18 cellular contexts compared by ENCODE assay signal in the genomic region with DNA sequence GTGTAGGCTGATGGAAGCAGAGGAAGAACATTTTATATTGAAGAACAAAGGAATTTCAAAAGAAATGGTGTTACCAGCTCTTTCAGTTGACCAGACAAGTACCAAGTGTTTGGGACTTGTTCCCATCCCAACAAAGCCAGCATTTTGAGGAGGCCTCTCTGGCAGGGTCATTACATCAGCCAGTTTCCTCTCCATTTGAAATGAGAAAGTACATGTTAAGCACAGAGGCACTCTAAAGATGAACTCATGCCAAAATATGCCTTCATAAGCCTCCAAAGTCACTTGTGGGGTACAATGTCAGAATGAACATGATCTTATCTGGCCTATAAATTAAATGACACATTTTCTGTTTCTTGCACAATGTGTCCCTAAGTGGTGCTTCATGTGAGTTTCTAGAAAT.
DNase-seq lines count a peak whose midpoint lies in the region; ATAC-seq and TF ChIP-seq lines count a peak whose summit lies in the region.
"Had no signal": no experiment of that assay in that cellular context is flagged by ENCODE, and none has a peak within 500 bp of the region (broad histone marks: within the 10 kb centered on the region; RNA-seq: fewer than 3 reads in every experiment).

No MANE protein-coding gene starts in this region.

- TF ChIP-seq CTCF in IMR-90 (conservative IDR thresholded peaks at IDR 0.05; ENCODE audit: low read depth, low read length): no peak
- TF ChIP-seq CTCF in PC-3 (conservative IDR thresholded peaks at IDR 0.05; ENCODE audit: low read depth, low read length): no peak
- TF ChIP-seq CTCF in esophagus muscularis mucosa (IDR thresholded peaks at IDR 0.05): no peak
- TF ChIP-seq CTCF in CD4-positive, alpha-beta T cell (IDR thresholded peaks at IDR 0.05): no peak

- no peaks in the 10 kb centered on the region for H3K79me2 ChIP-seq in PC-3 (ENCODE audit: low read length)

- H3K23ac ChIP-seq in IMR-90 (ENCODE audit: low read depth, low read length): peak overlapping the region; percentile 35; the same call in 1 of the 2 replicates

- no peak for DNase-seq in IMR-90
- DNase-seq in PC-3: peak; percentile 9
- peak; percentile 36 for DNase-seq in fibroblast of the conjunctiva (ENCODE audit: low read depth)
- DNase-seq in esophagus muscularis mucosa (ENCODE audit: extremely low spot score): no peak
- DNase-seq in stimulated activated CD8-positive, alpha-beta memory T cell treated with anti-CD3 and anti-CD28 coated beads, Interleukin-4, amount 100 ng/mL, for 48 hours: no peak
- no peak for DNase-seq in CD4-positive, alpha-beta T cell
- DNase-seq: activated CD4-positive, alpha-beta T cell treated with anti-CD3 and anti-CD28 coated beads, Interleukin-2, amount 50 U/mL, for 4 hours; activated naive CD8-positive, alpha-beta T cell treated with anti-CD3 and anti-CD28 coated beads, Interleukin-2, amount 50 U/mL, for 24 hours; effector memory CD8-positive, alpha-beta T cell; gastrocnemius medialis; lower lobe of right lung; natural killer cell; NCI-H2107; NK-92 treated with Interleukin-12 subunit alpha and Interleukin-12 subunit beta, amount 100 ng/mL, for 24 hours; stimulated activated CD4-positive, alpha-beta T cell treated with anti-CD3 and anti-CD28 coated beads, Interleukin-15, amount 100 ng/mL, for 24 hours had no signal

- H2AFZ ChIP-seq in IMR-90 (replicated peaks; ENCODE audit: low read length, poor library complexity): no peak overlapping the region
- H2AFZ ChIP-seq in PC-3 (ENCODE audit: low read length): no peak overlapping the region

- no peak overlapping the region for H4K91ac ChIP-seq in IMR-90 (ENCODE audit: insufficient read depth, low read depth, low read length)

- no peaks in the 10 kb centered on the region for H3K27me3 ChIP-seq in BLaER1 treated with 17β-estradiol and CSF1 and Interleukin-3, amounts not matched to agents 10 nM and 100 nM
- H3K27me3 ChIP-seq in IMR-90 (ENCODE audit: control insufficient read depth, insufficient read depth, low read length) (no peaks in the 10 kb centered on the region), PC-3 (ENCODE audit: low read length) (no peaks in the 10 kb centered on the region), esophagus muscularis mucosa (no peaks in the 10 kb centered on the region)
- H3K27me3 ChIP-seq in CD4-positive, alpha-beta T cell (ENCODE audit: control insufficient read depth, insufficient read depth, low read length): no peaks in the 10 kb centered on the region
- H3K27me3 ChIP-seq: gastrocnemius medialis had no signal

- no peak overlapping the region; the same call in 1 of the 2 replicates for H3K18ac ChIP-seq in IMR-90 (ENCODE audit: low read depth, low read length)

- H3K27me3 Mint-ChIP-seq in CD4-positive, alpha-beta T cell: no peaks in the 10 kb centered on the region
- H3K27me3 Mint-ChIP-seq: activated naive CD8-positive, alpha-beta T cell treated with anti-CD3 and anti-CD28 coated beads, Interleukin-2, amount 50 U/mL, for 24 hours; central memory CD8-positive, alpha-beta T cell; effector memory CD8-positive, alpha-beta T cell had no signal

- BruUV-seq in IMR-90 (replicated peaks; lab: Mats Ljungman, UMichigan) (no TSS peak), PC-3 (replicated peaks; lab: Mats Ljungman, UMichigan) (no TSS peak)

- H2BK120ac ChIP-seq in IMR-90 (ENCODE audit: low read depth, low read length): peak overlapping the region; percentile 32; the same call in 1 of the 2 replicates

- no peak overlapping the region for H2AK5ac ChIP-seq in IMR-90 (ENCODE audit: low read depth, low read length)

- no peaks in the 10 kb centered on the region for H3K36me3 Mint-ChIP-seq in CD4-positive, alpha-beta T cell (ENCODE audit: low read depth)
- H3K36me3 Mint-ChIP-seq: natural killer cell had no signal

- H3K9ac ChIP-seq in BLaER1 treated with 17β-estradiol and CSF1 and Interleukin-3, amounts not matched to agents 10 nM and 100 nM: no peak overlapping the region
- H3K9ac ChIP-seq in IMR-90 (ENCODE audit: low read depth, low read length): no peak overlapping the region
- H3K9ac ChIP-seq in PC-3 (ENCODE audit: low read length): no peak overlapping the region

- no peaks in the 10 kb centered on the region for H3K9me3 Mint-ChIP-seq in CD4-positive, alpha-beta T cell
- H3K9me3 Mint-ChIP-seq: natural killer cell had no signal

- H3K79me1 ChIP-seq in IMR-90 (ENCODE audit: low read depth in 1 of 2, low read length in 2 of 2): no peaks in the 10 kb centered on the region

- no peaks in the 10 kb centered on the region for H3K9me2 ChIP-seq in PC-3 (replicated peaks; ENCODE audit: low read length)

- 0 out of 4 replicates have a peak overlapping the region, but pooled peaks of 1 of the 2 experiments have one; percentile 25 for H4K8ac ChIP-seq in IMR-90 (ENCODE audit: low read depth in 2 of 2, low read length in 2 of 2)

- CTCF ChIA-PET in IMR-90 (lab: Yijun Ruan, JAX) (no interaction called here), PC-3 (lab: Charles Lee) (interaction anchor here (0.7 kb wide), 1 partner anchor 53 kb away, joined by 3 read pairs; no protein-coding TSS in a partner anchor)
- CTCF ChIA-PET in CD4-positive, alpha-beta T cell (lab: Charles Lee): no interaction called here

- H4K20me1 ChIP-seq in BLaER1 treated with 17β-estradiol and CSF1 and Interleukin-3, amounts not matched to agents 10 nM and 100 nM: no peaks in the 10 kb centered on the region
- H4K20me1 ChIP-seq in IMR-90 (ENCODE audit: insufficient read depth, low read length) (no peaks in the 10 kb centered on the region), PC-3 (ENCODE audit: low read length) (no peaks in the 10 kb centered on the region)

- TF ChIP-seq POLR2A in IMR-90 (IDR thresholded peaks at IDR 0.05; ENCODE audit: low read depth, low read length): no peak
- TF ChIP-seq POLR2A in esophagus muscularis mucosa (IDR thresholded peaks at IDR 0.05; ENCODE audit: low read depth): no peak

- H2BK5ac ChIP-seq in IMR-90 (ENCODE audit: low read depth, low read length, poor library complexity, severe bottlenecking): no peak overlapping the region

- no peak for TF ChIP-seq EP300 in esophagus muscularis mucosa (IDR thresholded peaks at IDR 0.05)

- peaks cover 3 to 11% (median 6%) of the 10 kb centered on the region in 11 experiments; a peak in 14 of 22 replicates for H3K9me3 ChIP-seq in BLaER1 treated with 17β-estradiol and CSF1 and Interleukin-3, amounts not matched to agents 10 nM and 100 nM (replicated peaks in 1 of 11)
- H3K9me3 ChIP-seq in IMR-90 (ENCODE audit: control insufficient read depth, insufficient read depth, low read length) (no peaks in the 10 kb centered on the region), PC-3 (ENCODE audit: low read length) (no peaks in the 10 kb centered on the region), esophagus muscularis mucosa (no peaks in the 10 kb centered on the region)
- no peaks in the 10 kb centered on the region for H3K9me3 ChIP-seq in CD4-positive, alpha-beta T cell (ENCODE audit: control insufficient read depth, low read length)
- H3K9me3 ChIP-seq: gastrocnemius medialis, lower lobe of right lung had no signal

- 0 out of 2 replicates have a peak overlapping the region, but pooled peaks have one; percentile 17 for H3K14ac ChIP-seq in IMR-90 (replicated peaks; ENCODE audit: low read depth, low read length)

- no peak overlapping the region for H3K27ac Mint-ChIP-seq in CD4-positive, alpha-beta T cell
- H3K27ac Mint-ChIP-seq: activated naive CD8-positive, alpha-beta T cell treated with anti-CD3 and anti-CD28 coated beads, Interleukin-2, amount 50 U/mL, for 24 hours; effector memory CD8-positive, alpha-beta T cell; natural killer cell had no signal

- peaks cover 5 to 52% (median 38%) of the 10 kb centered on the region in 10 experiments; a peak in 19 of 20 replicates for H3K4me1 ChIP-seq in BLaER1 treated with 17β-estradiol and CSF1 and Interleukin-3, amounts not matched to agents 10 nM and 100 nM
- peaks cover 7% of the 10 kb centered on the region; the same call in 1 of the 2 replicates for H3K4me1 ChIP-seq in IMR-90 (ENCODE audit: control insufficient read depth, insufficient read depth, low read length)
- H3K4me1 ChIP-seq in PC-3 (ENCODE audit: insufficient read depth, low read length): no peaks in the 10 kb centered on the region
- H3K4me1 ChIP-seq in esophagus muscularis mucosa: peaks cover 11 to 16% (median 14%) of the 10 kb centered on the region in 4 donors

- H3F3A ChIP-seq in PC-3 (ENCODE audit: low read length, unreplicated experiment): no peaks in the 10 kb centered on the region

- H3K36me3 ChIP-seq in BLaER1 treated with 17β-estradiol and CSF1 and Interleukin-3, amounts not matched to agents 10 nM and 100 nM: peaks cover 0 to 88% (median 9%) of the 10 kb centered on the region in 11 experiments; a peak in 14 of 22 replicates
- H3K36me3 ChIP-seq in IMR-90 (ENCODE audit: control insufficient read depth, insufficient read depth, low read length): no peaks in the 10 kb centered on the region
- H3K36me3 ChIP-seq in PC-3 (ENCODE audit: low read depth, low read length): no peaks in the 10 kb centered on the region
- H3K36me3 ChIP-seq in esophagus muscularis mucosa: no peaks in the 10 kb centered on the region
- H3K36me3 ChIP-seq: gastrocnemius medialis, lower lobe of right lung had no signal

- H3K56ac ChIP-seq in IMR-90 (ENCODE audit: extremely low read depth, insufficient read depth, low read length): no peak overlapping the region

- no peak overlapping the region for H3K4me3 ChIP-seq in BLaER1 treated with 17β-estradiol and CSF1 and Interleukin-3, amounts not matched to agents 10 nM and 100 nM
- H3K4me3 ChIP-seq in IMR-90 (ENCODE audit: insufficient read depth, low read depth, low read length) (no peak overlapping the region), PC-3 (ENCODE audit: low read length) (no peak overlapping the region), esophagus muscularis mucosa (no peak overlapping the region)
- H3K4me3 ChIP-seq: gastrocnemius medialis, lower lobe of right lung had no signal

- peak overlapping the region; percentile 20; the same call in 1 of the 2 replicates for H3K4ac ChIP-seq in IMR-90 (ENCODE audit: low read depth, low read length)

- dilution Hi-C loops in IMR-90 (cut with HindIII; ENCODE audit: low sequenced_read_pairs, unreplicated experiment): no loop called here

- no peaks in the 10 kb centered on the region for H3K4me1 Mint-ChIP-seq in CD4-positive, alpha-beta T cell (ENCODE audit: low read depth)
- H3K4me1 Mint-ChIP-seq: central memory CD8-positive, alpha-beta T cell; natural killer cell had no signal

- no peak for ATAC-seq in IMR-90 (ENCODE audit: low read depth)
- no peak for ATAC-seq in PC-3
- ATAC-seq in HG03175 (IDR thresholded peaks at IDR 0.05; ENCODE audit: unreplicated experiment): no peak
- ATAC-seq in CD4-positive, alpha-beta T cell (ENCODE audit: poor library complexity): no peak
- ATAC-seq: activated naive CD8-positive, alpha-beta T cell treated with anti-CD3 and anti-CD28 coated beads, Interleukin-2, amount 50 U/mL, for 24 hours; effector memory CD8-positive, alpha-beta T cell; gastrocnemius medialis; lower lobe of right lung; natural killer cell had no signal

- H4K5ac ChIP-seq in IMR-90 (ENCODE audit: low read depth, low read length): no peak overlapping the region

- no peak overlapping the region for H3K4me3 Mint-ChIP-seq in CD4-positive, alpha-beta T cell
- H3K4me3 Mint-ChIP-seq: activated naive CD8-positive, alpha-beta T cell treated with anti-CD3 and anti-CD28 coated beads, Interleukin-2, amount 50 U/mL, for 24 hours; central memory CD8-positive, alpha-beta T cell; effector memory CD8-positive, alpha-beta T cell; natural killer cell had no signal

- no peak overlapping the region for H2AK9ac ChIP-seq in IMR-90 (replicated peaks; ENCODE audit: low read depth, low read length, poor library complexity)

- H3K27ac ChIP-seq in BLaER1 treated with 17β-estradiol and CSF1 and Interleukin-3, amounts not matched to agents 10 nM and 100 nM: peak overlapping the region in 10 of 11 experiments; percentile 20 to 70 (median 55); a peak in 16 of 22 replicates
- H3K27ac ChIP-seq in IMR-90 (ENCODE audit: insufficient read depth, low read length): no peak overlapping the region
- H3K27ac ChIP-seq in PC-3 (ENCODE audit: low read length): no peak overlapping the region
- no peak overlapping the region for H3K27ac ChIP-seq in esophagus muscularis mucosa (replicated peaks in 1 of 4)
- H3K27ac ChIP-seq in CD4-positive, alpha-beta T cell (ENCODE audit: low read depth, low read length): no peak overlapping the region
- H3K27ac ChIP-seq: lower lobe of right lung had no signal

- POLR2A ChIA-PET in IMR-90 (lab: Charles Lee; ENCODE audit: unreplicated experiment): no interaction called here
- POLR2A ChIA-PET in PC-3 (lab: Charles Lee; ENCODE audit: unreplicated experiment): no interaction called here
- POLR2A ChIA-PET in CD4-positive, alpha-beta T cell (lab: Charles Lee): no interaction called here

- H3K4me2 ChIP-seq in BLaER1 treated with 17β-estradiol and CSF1 and Interleukin-3, amounts not matched to agents 10 nM and 100 nM: peak overlapping the region in 8 of 11 experiments; percentile 1 to 69 (median 44); a peak in 13 of 22 replicates
- H3K4me2 ChIP-seq in IMR-90 (ENCODE audit: low read depth, low read length): no peak overlapping the region
- no peak overlapping the region for H3K4me2 ChIP-seq in PC-3 (ENCODE audit: low read length)

- in situ Hi-C loops in IMR-90 (cut with MboI; ENCODE audit: low sequenced_read_pairs): no loop called here

- peaks cover 4% of the 10 kb centered on the region for H3K9me1 ChIP-seq in IMR-90 (ENCODE audit: insufficient read depth, low read length)

- intact Hi-C loops in IMR-90 (cut with micrococcal nuclease) (loop anchor here (10.0 kb wide), 1 partner anchor 478 kb away; the partner anchor contains the start of gene SOX4), PC-3 (cut with micrococcal nuclease) (no loop called here), esophagus muscularis mucosa (cut with DNase I) (no loop called here)
- intact Hi-C loops in CD4-positive, alpha-beta T cell (cut with DNase I, micrococcal nuclease): no loop called here

- peak overlapping the region; percentile 7; the same call in 1 of the 2 replicates for H2BK20ac ChIP-seq in IMR-90 (ENCODE audit: low read depth, low read length)

- H2BK15ac ChIP-seq in IMR-90 (ENCODE audit: low read depth, low read length): peak overlapping the region; percentile 23; the same call in 1 of the 3 replicates

- TF ChIP-seq RAD21 in IMR-90 (IDR thresholded peaks at IDR 0.05; ENCODE audit: low read length): no peak

Comparison
In these comparisons a context has a peak if more than half of its experiments do, and no peak if none do; other contexts are left out.
1. H3K27ac ChIP-seq: peak in BLaER1 treated with 17β-estradiol and CSF1 and Interleukin-3, amounts not matched to agents 10 nM and 100 nM (10 of 11); none in IMR-90 (single experiment), PC-3 (single experiment), esophagus muscularis mucosa (0 of 4) and CD4-positive, alpha-beta T cell (single experiment).
2. H3K4me2 ChIP-seq: peak in BLaER1 treated with 17β-estradiol and CSF1 and Interleukin-3, amounts not matched to agents 10 nM and 100 nM (8 of 11); none in IMR-90 (single experiment) and PC-3 (single experiment).
3. DNase-seq: peak in PC-3 (single experiment) and fibroblast of the conjunctiva (single experiment); none in IMR-90 (single experiment), esophagus muscularis mucosa (single experiment), stimulated activated CD8-positive, alpha-beta memory T cell treated with anti-CD3 and anti-CD28 coated beads, Interleukin-4, amount 100 ng/mL, for 48 hours (single experiment) and CD4-positive, alpha-beta T cell (0 of 10).